7 cellular contexts compared by ENCODE assay signal in the genomic region with DNA sequence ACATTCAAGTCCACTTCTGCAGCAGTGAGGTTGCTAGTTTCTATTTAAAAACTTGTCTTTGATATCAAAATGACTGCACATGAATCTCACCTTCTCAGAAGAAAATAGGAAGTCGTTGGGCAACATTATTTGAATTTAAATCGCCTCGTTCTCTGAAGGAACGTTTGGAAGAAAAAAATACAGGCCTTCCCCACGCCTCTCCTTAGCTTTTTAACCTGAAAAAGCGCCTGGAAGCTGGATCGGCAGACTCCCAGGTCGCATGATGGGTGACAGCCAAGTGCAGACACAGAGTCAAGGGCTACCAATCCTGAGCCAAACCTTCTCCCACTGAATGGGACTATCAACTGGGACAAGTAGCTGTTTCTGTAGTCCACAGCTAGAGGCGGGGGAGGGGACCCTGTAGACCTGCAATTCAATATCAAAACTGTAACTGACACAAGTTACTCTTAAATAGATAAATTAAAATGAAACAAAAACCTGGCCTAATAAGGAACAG. TPM values are rescaled to one million over a fixed set of nuclear protein-coding genes. Genes with fewer than 3 reads are reported as not detected.
DNase-seq lines count a peak whose midpoint lies in the region; ATAC-seq, FAIRE-seq and TF ChIP-seq lines count a peak whose summit lies in the region.

No MANE protein-coding gene starts in this region.

- WGBS in small intestine, 3 donors = 17 to 45% (median 20%) methylated on average over 9 of the region's 9 CpGs

- H3K36me3 ChIP-seq in small intestine (ENCODE audit: control insufficient read depth in 2 of 2, insufficient read depth in 2 of 2, low read length in 2 of 2) = no peaks in the 10 kb centered on the region

- H3K9me3 ChIP-seq in small intestine (ENCODE audit: control insufficient read depth, low read depth) = no peaks in the 10 kb centered on the region

- no peak for FAIRE-seq in small intestine (lab: Jason Lieb, UNC)

- no peak for DNase-seq in HL-60 (ENCODE audit: low read depth in 1 of 2, low spot score in 1 of 2)
- peak; percentile 38 to 47 for DNase-seq in activated CD4-positive, alpha-beta T cell treated with anti-CD3 and anti-CD28 coated beads for 4 hours
- no peak for DNase-seq in foreskin keratinocyte
- DNase-seq in small intestine = peak; percentile 49
- DNase-seq in cortex of kidney (lab: John Stamatoyannopoulos, UW) = no peak
- no peak for DNase-seq in stimulated activated CD4-positive, alpha-beta T cell treated with anti-CD3 and anti-CD28 coated beads, Interleukin-4, amount 100 ng/mL, for 4 hours

- H3K27me3 ChIP-seq in HL-60 (ENCODE audit: insufficient read depth, poor library complexity, severe bottlenecking) (no peaks in the 10 kb centered on the region), foreskin keratinocyte (no peaks in the 10 kb centered on the region), small intestine (ENCODE audit: control insufficient read depth in 2 of 2, insufficient read depth in 2 of 2, low read length in 2 of 2) (no peaks in the 10 kb centered on the region)

- peaks cover 54% of the 10 kb centered on the region for H3K4me1 ChIP-seq in foreskin keratinocyte
- H3K4me1 ChIP-seq in small intestine (ENCODE audit: control insufficient read depth in 2 of 2, insufficient read depth in 1 of 2, low read depth in 1 of 2, low read length in 1 of 2) = peaks cover 23 to 25% of the 10 kb centered on the region in 2 donors

- H3K4me3 ChIP-seq in HL-60 (replicated peaks; ENCODE audit: insufficient read depth, low read length) = peak overlapping the region; percentile 77
- peak overlapping the region in 1 of 2 donors; percentile 99 for H3K4me3 ChIP-seq in small intestine (ENCODE audit: low read depth in 1 of 2, low read length in 2 of 2)

- H3K27ac ChIP-seq in HL-60 (replicated peaks) = peak overlapping the region; percentile 84
- peak overlapping the region; percentile 27 for H3K27ac ChIP-seq in foreskin keratinocyte
- peak overlapping the region; percentile 92 to 99 for H3K27ac ChIP-seq in small intestine (ENCODE audit: low read depth in 1 of 2, low read length in 1 of 2)

- TF ChIP-seq CTCF in HL-60 (IDR thresholded peaks at IDR 0.05; ENCODE audit: insufficient read depth, low read length) (no peak), foreskin keratinocyte (conservative IDR thresholded peaks at IDR 0.05) (no peak)

- ATAC-seq in foreskin keratinocyte = no peak
- no peak for ATAC-seq in GM21529 (IDR thresholded peaks at IDR 0.05; ENCODE audit: unreplicated experiment)

RNA-seq across cellular contexts. Expression of a gene that starts 2.2 kb away (rescaled TPM):
- 17.3 and 17.5 TPM in 2 replicates for total RNA-seq in foreskin keratinocyte
- polyA plus RNA-seq in foreskin keratinocyte (6.0 and 6.6 TPM in 2 replicates), small intestine (10 to 100 TPM; 15.1 to 30.2 (median 18.8) TPM)

RNA-seq across cellular contexts. Expression of a gene that starts 49.7 kb away (rescaled TPM):
- 22.9 and 23.3 TPM in 2 replicates for total RNA-seq in foreskin keratinocyte
- polyA plus RNA-seq in foreskin keratinocyte (13.7 and 16.4 TPM in 2 replicates), small intestine (10 to 100 TPM in 2 of 3 donors, 1 to 10 TPM in 1; 9.6 to 13.2 (median 12.7) TPM)

RNA-seq across cellular contexts. Expression of a gene that starts 59.6 kb away (rescaled TPM):
- total RNA-seq in foreskin keratinocyte = 18.7 and 19.0 TPM in 2 replicates
- 8.1 and 9.6 TPM in 2 replicates for polyA plus RNA-seq in foreskin keratinocyte
- polyA plus RNA-seq in small intestine = 10 to 100 TPM in 2 of 3 donors, 1 to 10 TPM in 1; 7.0 to 11.2 (median 10.6) TPM

Comparison
In these comparisons a context has a peak if more than half of its experiments do, and no peak if none do; other contexts are left out.
1. DNase-seq: peak in activated CD4-positive, alpha-beta T cell treated with anti-CD3 and anti-CD28 coated beads for 4 hours (2 of 2) and small intestine (single experiment); none in HL-60 (0 of 2), foreskin keratinocyte (0 of 2), cortex of kidney (single experiment) and stimulated activated CD4-positive, alpha-beta T cell treated with anti-CD3 and anti-CD28 coated beads, Interleukin-4, amount 100 ng/mL, for 4 hours (0 of 2).
2. H3K27ac ChIP-seq: peak in every context shown above with its lines; median percentile 96 in small intestine; 84 in HL-60; 27 in foreskin keratinocyte.